Comparison of ENCODE assay signal across 27 cellular contexts in the genomic region with DNA sequence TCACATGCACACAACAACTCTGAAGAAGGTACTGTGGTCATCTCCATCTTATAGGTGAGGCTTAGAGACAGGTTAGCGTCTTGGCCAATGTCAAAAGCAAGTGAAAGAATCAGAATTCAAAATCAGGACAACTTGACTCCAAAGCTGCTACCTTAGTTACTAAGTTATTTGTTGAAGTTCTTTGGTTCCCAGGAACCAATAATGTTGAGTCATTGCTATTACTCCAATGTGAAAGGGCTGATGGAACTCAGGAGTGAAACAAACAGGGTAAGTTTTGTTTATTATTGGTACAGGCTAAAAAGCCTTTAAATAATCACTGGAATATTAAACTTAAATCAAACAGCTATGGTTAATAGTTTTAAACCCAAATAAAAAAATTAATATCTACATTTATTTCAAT.
"Had no signal": no experiment of that assay in that cellular context is flagged by ENCODE, and none has a peak within 500 bp of the region (broad histone marks: within the 10 kb centered on the region; RNA-seq: fewer than 3 reads in every experiment).

No MANE protein-coding gene starts in this region.

- H3K27ac Mint-ChIP-seq: activated naive CD8-positive, alpha-beta T cell; activated T-helper 2 cell treated with anti-CD3 and anti-CD28 coated beads, Interferon-gamma antibody, Interleukin-2, Interleukin-4, amounts not matched to agents 10 μg/mL and 5 μg/mL and 100 μg/mL, durations not matched to agents 14 hours and 24 hours and 36 hours; natural killer cell; stimulated activated naive CD8-positive, alpha-beta T cell treated with anti-CD3 and anti-CD28 coated beads, Interleukin-15, Interleukin-2, amounts not matched to agents 100 ng/mL and 50 ng/mL, for 24 hours; T-helper 17 cell had no signal

- H3K4me3 ChIP-seq: breast epithelium, lung, ovary, psoas muscle, thyroid gland had no signal

- H3K36me3 ChIP-seq: breast epithelium, neutrophil, ovary, thyroid gland had no signal

- H3K9me3 Mint-ChIP-seq: activated T-cell treated with anti-CD3 and anti-CD28 coated beads, Interleukin-2, amount 50 U/mL, for 4 hours; activated T-helper 2 cell treated with anti-CD3 and anti-CD28 coated beads, Interferon-gamma antibody, Interleukin-2, Interleukin-4, amounts not matched to agents 10 μg/mL and 5 μg/mL and 100 μg/mL, durations not matched to agents 14 hours and 24 hours and 36 hours; natural killer cell; stimulated activated naive CD8-positive, alpha-beta T cell treated with anti-CD3 and anti-CD28 coated beads, Interleukin-15, Interleukin-2, amounts not matched to agents 100 ng/mL and 50 ng/mL, for 24 hours had no signal

- H3K4me1 ChIP-seq: breast epithelium, psoas muscle had no signal

- H3K4me1 Mint-ChIP-seq: T-helper 17 cell had no signal

- H3K9me3 ChIP-seq: breast epithelium, neutrophil, ovary, psoas muscle, thyroid gland had no signal

- H3K27me3 ChIP-seq: breast epithelium, foreskin keratinocyte, neutrophil, ovary, thyroid gland had no signal

- H3K27me3 Mint-ChIP-seq: activated naive CD8-positive, alpha-beta T cell; stimulated activated naive CD8-positive, alpha-beta T cell treated with anti-CD3 and anti-CD28 coated beads, Interleukin-15, Interleukin-2, amounts not matched to agents 100 ng/mL and 50 ng/mL, for 24 hours; T-helper 17 cell had no signal

- DNase-seq: activated CD4-positive, alpha-beta T cell treated with anti-CD3 and anti-CD28 coated beads for 4 hours; activated CD4-positive, alpha-beta T cell treated with anti-CD3 and anti-CD28 coated beads, Interleukin-2, amount 50 U/mL, for 48 hours; activated CD4-positive, CD25-positive, alpha-beta regulatory T cell; activated CD8-positive, alpha-beta memory T cell treated with anti-CD3 and anti-CD28 coated beads, Interleukin-2, amount 50 U/mL, for 48 hours; activated naive CD4-positive, alpha-beta T cell; activated T-cell treated with anti-CD3 and anti-CD28 coated beads, Interleukin-2, amount 50 U/mL, for 4 hours; cerebellar nuclear complex; cortex of kidney; erythroblast; kidney; midbrain; natural killer cell; ovary; psoas muscle; right cardiac atrium; stimulated activated CD4-positive, alpha-beta T cell treated with anti-CD3 and anti-CD28 coated beads, Interleukin-12 subunit alpha, Interleukin-12 subunit beta, amount 100 ng/mL, for 4 hours; substantia nigra; T-helper 17 cell; thyroid gland had no signal

- ATAC-seq: activated T-cell treated with anti-CD3 and anti-CD28 coated beads, Interleukin-2, amount 50 U/mL, for 4 hours; foreskin keratinocyte; left lobe of liver; natural killer cell; psoas muscle; right cardiac atrium; T-helper 17 cell had no signal

- H3K36me3 Mint-ChIP-seq: natural killer cell had no signal

- H3K4me3 Mint-ChIP-seq: activated naive CD8-positive, alpha-beta T cell; activated T-cell treated with anti-CD3 and anti-CD28 coated beads, Interleukin-2, amount 50 U/mL, for 4 hours; natural killer cell; stimulated activated naive CD8-positive, alpha-beta T cell treated with anti-CD3 and anti-CD28 coated beads, Interleukin-15, Interleukin-2, amounts not matched to agents 100 ng/mL and 50 ng/mL, for 24 hours; T-helper 17 cell had no signal

- H3K27ac ChIP-seq: breast epithelium, foreskin keratinocyte, neutrophil, ovary, psoas muscle, thyroid gland had no signal
